In the genomic region with DNA sequence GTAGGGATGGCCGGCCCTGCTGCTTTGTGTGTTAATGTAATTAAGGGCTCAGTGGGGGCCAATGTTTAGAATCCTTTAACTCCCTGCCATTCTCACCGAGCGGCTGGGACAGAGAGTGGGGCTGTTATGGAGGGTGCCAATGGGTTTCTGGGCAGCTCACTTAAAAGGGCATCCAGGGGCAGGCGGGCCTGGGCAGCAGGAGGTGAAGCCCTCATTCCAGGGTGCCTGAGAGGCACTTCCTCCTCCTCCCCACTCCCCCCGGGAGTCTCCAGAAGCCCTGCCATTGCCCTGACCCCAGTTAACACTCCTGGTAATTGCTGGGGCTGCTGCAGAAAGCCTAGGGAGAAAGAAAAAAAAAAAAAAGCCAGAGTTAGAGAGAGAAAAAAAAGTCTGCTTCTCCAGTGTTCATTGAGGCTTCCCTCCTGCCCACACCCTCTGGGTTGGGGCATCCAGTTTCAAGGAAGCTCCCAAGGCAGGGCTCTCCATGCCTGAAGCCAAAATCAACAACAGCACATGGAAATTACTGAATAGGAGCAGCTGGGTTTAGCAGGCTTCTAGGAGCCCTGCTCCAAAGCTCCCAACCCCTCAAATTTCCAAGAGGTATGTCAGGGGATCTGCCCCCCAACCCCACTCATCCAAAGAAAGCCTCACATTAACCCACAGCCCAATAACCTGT, we compare ENCODE assay signal across 8 cellular contexts. TPM values are rescaled to one million over a fixed set of nuclear protein-coding genes. Genes with fewer than 3 reads are reported as not detected.
A peak's percentile ranks its signal among the peaks of the same experiment; 100 is the strongest.
DNase-seq lines count a peak whose midpoint lies in the region; ATAC-seq and TF ChIP-seq lines count a peak whose summit lies in the region.

No MANE protein-coding gene starts in this region.

- H3K27me3 ChIP-seq in AG04450 (ENCODE audit: control insufficient read depth, insufficient read depth, low read length) (no peaks in the 10 kb centered on the region), lung (ENCODE audit: control insufficient read depth, insufficient read depth) (no peaks in the 10 kb centered on the region)

- H3K27ac ChIP-seq in AG04450 (ENCODE audit: low read depth, low read length) (peak overlapping the region; percentile 47), lung (ENCODE audit: low read depth in 1 of 2, low read length in 1 of 2) (peak overlapping the region; percentile 6 to 15)

- CTCF ChIA-PET in AG04450 (lab: Charles Lee): interaction anchor here (0.5 to 2.6 kb wide), 5 partner anchors 35 to 1517 kb away, joined by 3 to 7 read pairs (median 6); no protein-coding TSS in a partner anchor

- POLR2A ChIA-PET in AG04450 (lab: Yijun Ruan, JAX): interaction anchor here (0.5 to 1.3 kb wide), 3 partner anchors 12 to 66 kb away, joined by 3 to 5 read pairs (median 3); no protein-coding TSS in a partner anchor

- H3K9me3 ChIP-seq in AG04450 (ENCODE audit: control insufficient read depth, insufficient read depth, low read length) (no peaks in the 10 kb centered on the region), lung (ENCODE audit: control insufficient read depth in 2 of 2, insufficient read depth in 1 of 2, low read length in 1 of 2) (peaks cover 0 to 2% of the 10 kb centered on the region in 2 donors)

- H3K36me3 ChIP-seq in lung (ENCODE audit: control insufficient read depth in 2 of 2, insufficient read depth in 2 of 2, low read length in 2 of 2): no peaks in the 10 kb centered on the region

- 62 to 83% methylated on average over 5 of the region's 5 CpGs for WGBS in lung, 2 donors

- TF ChIP-seq CTCF in AG04450 (IDR thresholded peaks at IDR 0.05; ENCODE audit: low read depth, low read length) (no peak), cardiac fibroblast (IDR thresholded peaks at IDR 0.05; ENCODE audit: low read depth, low read length) (no peak), lung (IDR thresholded peaks at IDR 0.05; ENCODE audit: control extremely low read depth, extremely low read depth) (no peak)

- DNase-seq in AG04450 (ENCODE audit: low read depth, low spot score): no peak
- DNase-seq in NCI-H2029 treated with DMSO at 0.1 percent for 48 hours (lab: John Stamatoyannopoulos, UW): peak; percentile 76
- peak; percentile 63 to 83 for DNase-seq in cardiac fibroblast (ENCODE audit: low read depth in 2 of 2)
- no peak for DNase-seq in lung (ENCODE audit: low spot score)
- no peak for DNase-seq in stimulated activated CD4-positive, alpha-beta T cell treated with anti-CD3 and anti-CD28 coated beads, Interleukin-4, amount 100 ng/mL, for 4 hours
- DNase-seq in activated T-cell treated with anti-CD3 and anti-CD28 coated beads for 4 hours: no peak

- H3K4me3 ChIP-seq in AG04450 (ENCODE audit: low read depth, low read length) (no peak overlapping the region), cardiac fibroblast (replicated peaks in 1 of 2; ENCODE audit: low read depth in 2 of 2, low read length in 2 of 2) (no peak overlapping the region), lung (no peak overlapping the region)

- peaks cover 16 to 20% of the 10 kb centered on the region in 2 donors for H3K4me1 ChIP-seq in lung (ENCODE audit: control insufficient read depth in 2 of 2, insufficient read depth in 2 of 2, low read length in 2 of 2)

- no peak for ATAC-seq in lung (ENCODE audit: insufficient read depth, low FRiP score)
- no peak for ATAC-seq in HG02588 (IDR thresholded peaks at IDR 0.05; ENCODE audit: unreplicated experiment)
- ATAC-seq in GM21526 (IDR thresholded peaks at IDR 0.05; ENCODE audit: low FRiP score, unreplicated experiment): no peak

RNA-seq across cellular contexts. Expression of gene CUEDC1, which starts 28.0 kb away (rescaled TPM):
- polyA plus RNA-seq in AG04450 (2011; rRNA removed): 21.6 and 27.6 TPM in 2 replicates
- 20.9 and 22.6 TPM in 2 replicates for polyA minus RNA-seq in AG04450 (2011; rRNA and poly(A)+ RNA removed)
- 10 to 100 TPM; 19.7 to 55.7 TPM for total RNA-seq in lung
- 10 to 100 TPM; 22.9 to 35.5 TPM for polyA plus RNA-seq in lung

Comparison
In these comparisons a context has a peak if more than half of its experiments do, and no peak if none do; other contexts are left out.
1. DNase-seq: peak in NCI-H2029 treated with DMSO at 0.1 percent for 48 hours (single experiment) and cardiac fibroblast (2 of 2); none in AG04450 (single experiment), lung (single experiment), stimulated activated CD4-positive, alpha-beta T cell treated with anti-CD3 and anti-CD28 coated beads, Interleukin-4, amount 100 ng/mL, for 4 hours (0 of 2) and activated T-cell treated with anti-CD3 and anti-CD28 coated beads for 4 hours (single experiment).